8 cellular contexts compared by ENCODE assay signal in genomic region chr3:149151843-149152242, GRCh38. TPM values are rescaled to one million over a fixed set of nuclear protein-coding genes. Genes with fewer than 3 reads are reported as not detected.
DNase-seq lines count a peak whose midpoint lies in the region; ATAC-seq and TF ChIP-seq lines count a peak whose summit lies in the region.

No MANE protein-coding gene starts in this region.

- H3K4me1 ChIP-seq in ACC112 (ENCODE audit: control insufficient read depth, insufficient read depth, low read length, unreplicated experiment) (peaks cover 18% of the 10 kb centered on the region), sigmoid colon (no peaks in the 10 kb centered on the region)

- peaks cover 2 to 3% (median 2%) of the 10 kb centered on the region in 3 donors for H3K27me3 Mint-ChIP-seq in immature natural killer cell (ENCODE audit: low read depth in 3 of 3)

- H3K36me3 Mint-ChIP-seq in immature natural killer cell, result peaks cover 15 to 40% (median 30%) of the 10 kb centered on the region in 3 donors

- no peak for TF ChIP-seq CTCF in sigmoid colon (IDR thresholded peaks at IDR 0.05)

- H3K4me3 ChIP-seq in ACC112 (ENCODE audit: low read depth, low read length), result peak overlapping the region; percentile 14; the same call in 1 of the 2 replicates
- no peak overlapping the region for H3K4me3 ChIP-seq in sigmoid colon

- H3K27ac Mint-ChIP-seq in immature natural killer cell, result peak overlapping the region in 5 of 6 donors; percentile 46 to 71 (median 64)

- H3K79me2 ChIP-seq in ACC112 (ENCODE audit: control insufficient read depth, insufficient read depth, low read length, unreplicated experiment), result no peaks in the 10 kb centered on the region

- no peak for TF ChIP-seq POLR2A in sigmoid colon (IDR thresholded peaks at IDR 0.05)

- WGBS in sigmoid colon, 2 donors, result 58 to 84% methylated on average over 2 of the region's 2 CpGs

- H3K27me3 ChIP-seq in ACC112 (ENCODE audit: insufficient read depth, low read length) (no peaks in the 10 kb centered on the region), sigmoid colon (no peaks in the 10 kb centered on the region)

- intact Hi-C loops in sigmoid colon (cut with DNase I), result no loop called here

- no peaks in the 10 kb centered on the region for H3K9me3 Mint-ChIP-seq in immature natural killer cell

- no peaks in the 10 kb centered on the region for H3K9me3 ChIP-seq in sigmoid colon

- H3K27ac ChIP-seq in ACC112 (ENCODE audit: low read depth, low read length) (peak overlapping the region; percentile 61), sigmoid colon (no peak overlapping the region)

- H3K36me3 ChIP-seq in ACC112 (ENCODE audit: insufficient read depth, low read length) (peaks cover 25% of the 10 kb centered on the region), sigmoid colon (peaks cover 0 to 64% (median 6%) of the 10 kb centered on the region in 4 donors)

- ATAC-seq in GM19043 (IDR thresholded peaks at IDR 0.05; ENCODE audit: low read depth, unreplicated experiment) (peak; percentile 36), HG03108 (IDR thresholded peaks at IDR 0.05; ENCODE audit: unreplicated experiment) (no peak)

- TF ChIP-seq EP300 in sigmoid colon (IDR thresholded peaks at IDR 0.05), result no peak

- H3K4me1 Mint-ChIP-seq in immature natural killer cell, result peaks cover 22 to 24% of the 10 kb centered on the region in 2 donors

- H2AFZ ChIP-seq in ACC112 (ENCODE audit: low read length, unreplicated experiment), result no peak overlapping the region

- peak overlapping the region in 4 of 5 donors; percentile 26 to 62 (median 54) for H3K4me3 Mint-ChIP-seq in immature natural killer cell

- DNase-seq in T1000 (lab: John Stamatoyannopoulos, UW), result peak; percentile 3
- DNase-seq in immature natural killer cell, result no peak
- DNase-seq in NCI-H2081 (lab: John Stamatoyannopoulos, UW), result no peak
- no peak for DNase-seq in NCI-H1694 (lab: John Stamatoyannopoulos, UW)
- no peak for DNase-seq in sigmoid colon

RNA-seq across cellular contexts. Expression of gene HPS3, which starts 22.4 kb away (rescaled TPM):
- polyA plus RNA-seq in immature natural killer cell (10 to 100 TPM; 45.7 to 69.7 (median 51.9) TPM), sigmoid colon (10 to 100 TPM in 1 of 3 donors, 1 to 10 TPM in 2; 7.8 to 12.3 (median 8.3) TPM)
- total RNA-seq in sigmoid colon, result 10 to 100 TPM; 14.8 to 25.3 (median 16.4) TPM
